8 cellular contexts compared by ENCODE assay signal in the genomic region with DNA sequence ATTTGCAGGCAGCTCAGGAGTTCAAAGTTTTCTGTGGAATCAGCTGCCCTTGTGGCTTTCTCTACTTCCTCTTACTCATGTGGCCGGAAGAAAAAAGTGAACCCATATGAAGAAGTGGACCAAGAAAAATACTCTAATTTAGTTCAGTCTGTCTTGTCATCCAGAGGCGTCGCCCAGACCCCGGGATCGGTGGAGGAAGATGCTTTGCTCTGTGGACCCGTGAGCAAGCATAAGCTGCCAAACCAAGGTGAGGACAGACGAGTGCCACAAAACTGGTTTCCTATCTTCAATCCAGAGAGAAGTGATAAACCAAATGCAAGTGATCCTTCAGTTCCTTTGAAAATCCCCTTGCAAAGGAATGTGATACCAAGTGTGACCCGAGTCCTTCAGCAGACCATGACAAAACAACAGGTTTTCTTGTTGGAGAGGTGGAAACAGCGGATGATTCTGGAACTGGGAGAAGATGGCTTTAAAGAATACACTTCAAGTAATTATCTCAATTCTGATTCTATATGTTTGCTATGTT. TPM values are rescaled to one million over a fixed set of nuclear protein-coding genes. Genes with fewer than 3 reads are reported as not detected.
A peak's percentile ranks its signal among the peaks of the same experiment; 100 is the strongest.
DNase-seq lines count a peak whose midpoint lies in the region; ATAC-seq, FAIRE-seq and TF ChIP-seq lines count a peak whose summit lies in the region.

No MANE protein-coding gene starts in this region.

- no peak overlapping the region for H2AFZ ChIP-seq in HepG2 (ENCODE audit: low read length)

- H3K27me3 ChIP-seq in SJCRH30 (no peaks in the 10 kb centered on the region), HepG2 (ENCODE audit: control insufficient read depth in 1 of 2, insufficient read depth in 2 of 2, low read length in 2 of 2) (no peaks in the 10 kb centered on the region; a peak in 1 of 5 replicates)

- peaks cover 13% of the 10 kb centered on the region for H3K4me1 ChIP-seq in SJCRH30
- H3K4me1 ChIP-seq in HepG2 (ENCODE audit: insufficient read depth, low read length), result peaks cover 52% of the 10 kb centered on the region

- peak overlapping the region; percentile 85 for H3K4me2 ChIP-seq in HepG2 (ENCODE audit: low read depth, low read length)

- DNase-seq in CD1c-positive myeloid dendritic cell (ENCODE audit: extremely low spot score), result peak; percentile 89
- peak; percentile 21 to 60 for DNase-seq in SJCRH30
- peak; percentile 50 for DNase-seq in cerebellar cortex (ENCODE audit: low spot score)
- DNase-seq in HepG2 (ENCODE audit: low spot score), result peak; percentile 71
- DNase-seq in stromal cell of bone marrow (ENCODE audit: low read depth), result peak; percentile 48

- TF ChIP-seq CTCF in HepG2 (CRISPR knock-in tag; IDR thresholded peaks at IDR 0.05), result no peak

- CTCF ChIA-PET in HepG2 (lab: Yijun Ruan, JAX; ENCODE audit: low intra/inter-chr PET ratio, low total read pairs), result no interaction called here

- intact Hi-C loops in HepG2 (cut with micrococcal nuclease; ENCODE audit: unreplicated experiment), result loop anchor here (10.0 kb wide), 1 partner anchor 305 kb away; no protein-coding TSS in a partner anchor

- no peak for FAIRE-seq in HepG2 (lab: Jason Lieb, UNC)

- no peak for TF ChIP-seq RAD21 in HepG2 (CRISPR knock-in tag; IDR thresholded peaks at IDR 0.05)

- POLR2A ChIA-PET in HepG2 (lab: Yijun Ruan, JAX), result interaction anchor here (0.8 to 7.3 kb wide), 8 partner anchors 9 to 400 kb away, joined by 3 to 114 read pairs (median 5); a partner anchor contains a TSS

- peak overlapping the region; percentile 99 for H3K9ac ChIP-seq in HepG2 (ENCODE audit: insufficient read depth, low read depth, low read length)

- ATAC-seq in GM19351 (IDR thresholded peaks at IDR 0.05; ENCODE audit: unreplicated experiment) (peak; percentile 20), HepG2 (no peak), HG03460 (IDR thresholded peaks at IDR 0.05; ENCODE audit: unreplicated experiment) (no peak), HG03175 (IDR thresholded peaks at IDR 0.05; ENCODE audit: unreplicated experiment) (no peak)

- H3K4me3 ChIP-seq in SJCRH30 (peak overlapping the region; percentile 93), HepG2 (replicated peaks in 1 of 3; ENCODE audit: insufficient read depth in 1 of 3, low read depth in 2 of 3, low read length in 3 of 3) (peak overlapping the region; percentile 82 to 89 (median 89))

- BruUV-seq in HepG2 (replicated peaks; lab: Mats Ljungman, UMichigan), result TSS peak; percentile 58

- H3K36me3 ChIP-seq in SJCRH30 (peaks cover 58% of the 10 kb centered on the region), HepG2 (replicated peaks in 1 of 2; ENCODE audit: control insufficient read depth in 1 of 2, insufficient read depth in 2 of 2, low read length in 2 of 2) (peaks cover 0 to 3% of the 10 kb centered on the region in 2 experiments; a peak in 2 of 5 replicates)

- in situ Hi-C loops in HepG2 (cut with HindIII; ENCODE audit: extremely low pct_ligation_motif_present, low pct_unique_long_range_greater_than_20kb), result no loop called here

- no peaks in the 10 kb centered on the region for H3K9me3 ChIP-seq in SJCRH30 (replicated peaks)
- H3K9me3 ChIP-seq in HepG2 (ENCODE audit: low read length), result no peaks in the 10 kb centered on the region

- peak in 1 of 2 experiments; percentile 57; a peak in 1 of 4 replicates for TF ChIP-seq POLR2A in HepG2 (IDR thresholded peaks at IDR 0.05; ENCODE audit: insufficient read depth in 1 of 2, low read depth in 2 of 2, low read length in 2 of 2)

- peaks cover 23% of the 10 kb centered on the region for H4K20me1 ChIP-seq in HepG2 (ENCODE audit: insufficient read depth, low read length)

- H3K79me2 ChIP-seq in HepG2 (ENCODE audit: insufficient read depth, low read length), result peaks cover 97% of the 10 kb centered on the region

- peak in 1 of 2 experiments; percentile 26; a peak in 1 of 4 replicates for TF ChIP-seq EP300 in HepG2 (IDR thresholded peaks at IDR 0.05; ENCODE audit: low read depth in 2 of 2, low read length in 2 of 2)
- TF ChIP-seq EP300 in HepG2 (CRISPR knock-in tag; IDR thresholded peaks at IDR 0.05; ENCODE audit: borderline replicate concordance), result no peak

- H3K27ac ChIP-seq in SJCRH30 (peak overlapping the region; percentile 99), HepG2 (ENCODE audit: extremely low read length, insufficient read depth, low read length) (peak overlapping the region; percentile 97)

- 4% methylated on average over 9 of the region's 9 CpGs for WGBS in HepG2 (ENCODE audit: low lambda C conversion rate)

TF ChIP-seq in HepG2, 621 proteins besides CTCF, POLR2A, EP300 and RAD21 (continues in another document):
- TF ChIP-seq AHR (CRISPR knock-in tag; IDR thresholded peaks at IDR 0.05), result no peak
- TF ChIP-seq, protein P1, sequence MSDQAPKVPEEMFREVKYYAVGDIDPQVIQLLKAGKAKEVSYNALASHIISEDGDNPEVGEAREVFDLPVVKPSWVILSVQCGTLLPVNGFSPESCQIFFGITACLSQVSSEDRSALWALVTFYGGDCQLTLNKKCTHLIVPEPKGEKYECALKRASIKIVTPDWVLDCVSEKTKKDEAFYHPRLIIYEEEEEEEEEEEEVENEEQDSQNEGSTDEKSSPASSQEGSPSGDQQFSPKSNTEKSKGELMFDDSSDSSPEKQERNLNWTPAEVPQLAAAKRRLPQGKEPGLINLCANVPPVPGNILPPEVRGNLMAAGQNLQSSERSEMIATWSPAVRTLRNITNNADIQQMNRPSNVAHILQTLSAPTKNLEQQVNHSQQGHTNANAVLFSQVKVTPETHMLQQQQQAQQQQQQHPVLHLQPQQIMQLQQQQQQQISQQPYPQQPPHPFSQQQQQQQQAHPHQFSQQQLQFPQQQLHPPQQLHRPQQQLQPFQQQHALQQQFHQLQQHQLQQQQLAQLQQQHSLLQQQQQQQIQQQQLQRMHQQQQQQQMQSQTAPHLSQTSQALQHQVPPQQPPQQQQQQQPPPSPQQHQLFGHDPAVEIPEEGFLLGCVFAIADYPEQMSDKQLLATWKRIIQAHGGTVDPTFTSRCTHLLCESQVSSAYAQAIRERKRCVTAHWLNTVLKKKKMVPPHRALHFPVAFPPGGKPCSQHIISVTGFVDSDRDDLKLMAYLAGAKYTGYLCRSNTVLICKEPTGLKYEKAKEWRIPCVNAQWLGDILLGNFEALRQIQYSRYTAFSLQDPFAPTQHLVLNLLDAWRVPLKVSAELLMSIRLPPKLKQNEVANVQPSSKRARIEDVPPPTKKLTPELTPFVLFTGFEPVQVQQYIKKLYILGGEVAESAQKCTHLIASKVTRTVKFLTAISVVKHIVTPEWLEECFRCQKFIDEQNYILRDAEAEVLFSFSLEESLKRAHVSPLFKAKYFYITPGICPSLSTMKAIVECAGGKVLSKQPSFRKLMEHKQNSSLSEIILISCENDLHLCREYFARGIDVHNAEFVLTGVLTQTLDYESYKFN (CRISPR knock-in tag; conservative IDR thresholded peaks at IDR 0.05), result peak; percentile 27; the same call in 1 of the 2 replicates

RNA-seq across cellular contexts. Expression of a gene that starts 1.1 kb away (rescaled TPM):
- total RNA-seq in SJCRH30 (2014; rRNA removed; shearing (Covaris generic)), result 27.8 and 28.6 TPM in 2 replicates
- 66.6 and 79.5 TPM in 2 replicates for total RNA-seq in HepG2 (2016; rRNA removed; fragmentation: Illumina TruSeq; extraction: Trizol)
- 15.1 and 18.2 TPM in 2 replicates for total RNA-seq in HepG2 (2016; cell fraction: cytosol; rRNA removed; fragmentation: Illumina TruSeq; extraction: Trizol; ENCODE audit: low read depth)
- 62.8 and 78.1 TPM in 2 replicates for total RNA-seq in HepG2 (2016; cell fraction: insoluble cytoplasmic fraction; rRNA removed; fragmentation: Illumina TruSeq; extraction: Trizol)
- total RNA-seq in HepG2 (2016; cell fraction: membrane; rRNA removed; fragmentation: Illumina TruSeq; extraction: Trizol), result 41.7 and 44.4 TPM in 2 replicates
- 67.8 and 71.1 TPM in 2 replicates for total RNA-seq in HepG2 (2016; cell fraction: nucleus; rRNA removed; fragmentation: Illumina TruSeq; extraction: Trizol)
- polyA plus RNA-seq in HepG2 (2011; rRNA removed), result 24.8 and 36.7 TPM in 2 replicates
- 17.2 and 20.9 TPM in 2 replicates for polyA plus RNA-seq in HepG2 (2011; cell fraction: cytosol; rRNA removed)
- polyA plus RNA-seq in HepG2 (2011; cell fraction: nucleus; rRNA removed), result 18.4 and 19.3 TPM in 2 replicates
- polyA plus RNA-seq in HepG2 (2012), result 31.5 and 47.5 TPM in 2 replicates
- 14.4 and 14.8 TPM in 2 replicates for polyA plus RNA-seq in HepG2 (2016; cell fraction: cytosol; fragmentation: Illumina TruSeq; extraction: Trizol; ENCODE audit: low read depth)
- 84.4 and 86.8 TPM in 2 replicates for polyA plus RNA-seq in HepG2 (2016; cell fraction: insoluble cytoplasmic fraction; fragmentation: Illumina TruSeq; extraction: Trizol; ENCODE audit: low read depth)
- polyA plus RNA-seq in HepG2 (2016; cell fraction: membrane; fragmentation: Illumina TruSeq; extraction: Trizol; ENCODE audit: low read depth), result 29.4 and 31.2 TPM in 2 replicates
- 117 TPM in 2 replicates for polyA plus RNA-seq in HepG2 (2016; cell fraction: nucleus; fragmentation: Illumina TruSeq; extraction: Trizol; ENCODE audit: insufficient read depth, low read depth)
- polyA minus RNA-seq in HepG2 (2011; rRNA and poly(A)+ RNA removed; ENCODE audit: low replicate concordance), result 14.2 and 14.9 TPM in 2 replicates
- polyA minus RNA-seq in HepG2 (2011; cell fraction: cytosol; rRNA and poly(A)+ RNA removed), result 30.8 and 31.4 TPM in 2 replicates
- polyA minus RNA-seq in HepG2 (2011; cell fraction: nucleus; rRNA and poly(A)+ RNA removed), result 48.9 and 53.8 TPM in 2 replicates

RNA-seq across cellular contexts. Expression of a gene that starts 1.4 kb away (rescaled TPM):
- 186 and 235 TPM in 2 replicates for total RNA-seq in SJCRH30 (2014; rRNA removed; shearing (Covaris generic))
- total RNA-seq in HepG2 (2016; rRNA removed; fragmentation: Illumina TruSeq; extraction: Trizol), result 1,040 and 1,306 TPM in 2 replicates
- total RNA-seq in HepG2 (2016; cell fraction: cytosol; rRNA removed; fragmentation: Illumina TruSeq; extraction: Trizol; ENCODE audit: low read depth), result 667 and 747 TPM in 2 replicates
- total RNA-seq in HepG2 (2016; cell fraction: insoluble cytoplasmic fraction; rRNA removed; fragmentation: Illumina TruSeq; extraction: Trizol), result 1,050 and 1,299 TPM in 2 replicates
- total RNA-seq in HepG2 (2016; cell fraction: membrane; rRNA removed; fragmentation: Illumina TruSeq; extraction: Trizol), result 1,275 and 1,485 TPM in 2 replicates
- total RNA-seq in HepG2 (2016; cell fraction: nucleus; rRNA removed; fragmentation: Illumina TruSeq; extraction: Trizol), result 908 and 989 TPM in 2 replicates
- 448 and 664 TPM in 2 replicates for polyA plus RNA-seq in HepG2 (2011; rRNA removed)
- polyA plus RNA-seq in HepG2 (2011; cell fraction: cytosol; rRNA removed), result 385 and 413 TPM in 2 replicates
- polyA plus RNA-seq in HepG2 (2011; cell fraction: nucleus; rRNA removed), result 462 and 532 TPM in 2 replicates
- polyA plus RNA-seq in HepG2 (2012), result 554 and 823 TPM in 2 replicates
- 567 and 609 TPM in 2 replicates for polyA plus RNA-seq in HepG2 (2016; cell fraction: cytosol; fragmentation: Illumina TruSeq; extraction: Trizol; ENCODE audit: low read depth)
- polyA plus RNA-seq in HepG2 (2016; cell fraction: insoluble cytoplasmic fraction; fragmentation: Illumina TruSeq; extraction: Trizol; ENCODE audit: low read depth), result 1,268 and 1,299 TPM in 2 replicates
- 1,062 and 1,196 TPM in 2 replicates for polyA plus RNA-seq in HepG2 (2016; cell fraction: membrane; fragmentation: Illumina TruSeq; extraction: Trizol; ENCODE audit: low read depth)
- polyA plus RNA-seq in HepG2 (2016; cell fraction: nucleus; fragmentation: Illumina TruSeq; extraction: Trizol; ENCODE audit: insufficient read depth, low read depth), result 1,466 and 1,524 TPM in 2 replicates
- polyA minus RNA-seq in HepG2 (2011; rRNA and poly(A)+ RNA removed; ENCODE audit: low replicate concordance), result 79.2 and 575 TPM in 2 replicates
- polyA minus RNA-seq in HepG2 (2011; cell fraction: cytosol; rRNA and poly(A)+ RNA removed), result 326 and 349 TPM in 2 replicates
- 855 and 898 TPM in 2 replicates for polyA minus RNA-seq in HepG2 (2011; cell fraction: nucleus; rRNA and poly(A)+ RNA removed)
